ENCODE assay signal across 16 cellular contexts in the genomic region with DNA sequence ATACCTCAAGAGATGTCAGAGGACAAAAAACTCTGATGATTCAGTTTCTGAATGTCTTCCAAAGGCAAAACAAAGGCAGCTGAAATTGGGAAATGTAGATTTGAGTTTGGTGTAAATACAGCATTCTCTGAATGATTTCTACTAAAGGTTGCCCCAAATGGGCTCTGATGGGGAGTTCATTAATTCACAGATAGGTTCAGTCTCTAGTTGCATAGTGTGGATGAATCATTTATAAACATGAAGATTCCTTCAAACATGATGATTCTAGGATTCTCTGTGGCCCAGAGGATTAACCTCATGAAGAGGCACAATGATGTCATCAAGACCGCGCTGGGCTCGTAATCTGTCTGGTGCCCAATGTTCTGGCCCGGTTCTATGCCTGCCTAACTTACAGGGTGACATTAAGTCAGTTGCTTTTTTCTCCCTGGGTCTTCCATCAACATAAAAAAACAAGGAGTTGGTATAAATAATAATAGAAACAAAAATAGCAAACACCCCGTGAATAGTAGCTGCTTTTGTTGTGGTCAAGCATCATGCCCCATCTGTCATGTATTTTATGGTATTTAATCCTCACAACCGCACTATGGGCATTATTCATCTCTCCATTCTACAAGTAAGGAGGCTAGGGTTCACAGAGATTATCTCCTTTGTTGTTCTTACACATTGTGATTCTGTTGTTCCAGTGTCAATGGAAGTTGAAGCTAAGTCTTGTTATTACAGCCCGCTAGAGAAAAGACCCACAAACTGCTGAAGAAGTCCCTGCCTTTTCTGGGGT.
DNase-seq lines count a peak whose midpoint lies in the region; ATAC-seq and TF ChIP-seq lines count a peak whose summit lies in the region.
"Had no signal": no experiment of that assay in that cellular context is flagged by ENCODE, and none has a peak within 500 bp of the region (broad histone marks: within the 10 kb centered on the region; RNA-seq: fewer than 3 reads in every experiment).

No MANE protein-coding gene starts in this region.

- CTCF ChIA-PET in T-cell (lab: Charles Lee), result no interaction called here

- H3K4me1 Mint-ChIP-seq in T-cell, result no peaks in the 10 kb centered on the region

- H3K79me2 ChIP-seq in ACC112 (ENCODE audit: control insufficient read depth, insufficient read depth, low read length, unreplicated experiment), result no peaks in the 10 kb centered on the region

- no peak overlapping the region for H2AFZ ChIP-seq in ACC112 (ENCODE audit: low read length, unreplicated experiment)

- H3K27me3 ChIP-seq in ACC112 (ENCODE audit: insufficient read depth, low read length) (no peaks in the 10 kb centered on the region), adipocyte (replicated peaks; ENCODE audit: control insufficient read depth, insufficient read depth, low read length) (no peaks in the 10 kb centered on the region), gastroesophageal sphincter (no peaks in the 10 kb centered on the region)
- H3K27me3 ChIP-seq: tibial nerve had no signal

- H3K4me3 ChIP-seq in ACC112 (ENCODE audit: low read depth, low read length) (no peak overlapping the region), adipocyte (ENCODE audit: low read length) (no peak overlapping the region), gastroesophageal sphincter (no peak overlapping the region)
- H3K4me3 ChIP-seq: tibial nerve had no signal

- no peaks in the 10 kb centered on the region for H3K36me3 ChIP-seq in ACC112 (ENCODE audit: insufficient read depth, low read length)
- H3K36me3 ChIP-seq in adipocyte (ENCODE audit: control insufficient read depth, insufficient read depth, low read length, severe bottlenecking), result no peaks in the 10 kb centered on the region
- H3K36me3 ChIP-seq in gastroesophageal sphincter, result no peaks in the 10 kb centered on the region
- H3K36me3 ChIP-seq: tibial nerve had no signal

- 88 to 93% methylated on average over 5 to 6 of the region's 7 CpGs for WGBS in gastroesophageal sphincter (ENCODE audit: low coverage in 1 of 2), 2 donors

- H3K9ac ChIP-seq in adipocyte (ENCODE audit: low read length), result peak overlapping the region; percentile 39

- H3K4me1 ChIP-seq in ACC112 (ENCODE audit: control insufficient read depth, insufficient read depth, low read length, unreplicated experiment) (peaks cover 57% of the 10 kb centered on the region), adipocyte (ENCODE audit: control insufficient read depth, insufficient read depth, low read length) (peaks cover 51% of the 10 kb centered on the region), gastroesophageal sphincter (peaks cover under 1 to 42% (median 8%) of the 10 kb centered on the region in 3 donors)

- H3K9me3 ChIP-seq in adipocyte (ENCODE audit: control insufficient read depth, low read length) (no peaks in the 10 kb centered on the region), gastroesophageal sphincter (no peaks in the 10 kb centered on the region)
- H3K9me3 ChIP-seq: tibial nerve had no signal

- H3K9me3 Mint-ChIP-seq in T-cell, result peaks cover 0 to 6% (median 0%) of the 10 kb centered on the region in 3 donors

- H3K4me3 Mint-ChIP-seq in T-cell, result no peak overlapping the region

- H3K27ac ChIP-seq in ACC112 (ENCODE audit: low read depth, low read length), result peak overlapping the region; percentile 96
- no peak overlapping the region for H3K27ac ChIP-seq in gastroesophageal sphincter
- H3K27ac ChIP-seq: tibial nerve had no signal

- no peak for TF ChIP-seq EP300 in gastroesophageal sphincter (IDR thresholded peaks at IDR 0.05)

- no peak for TF ChIP-seq POLR2A in gastroesophageal sphincter (IDR thresholded peaks at IDR 0.05)

- no peaks in the 10 kb centered on the region for H3K36me3 Mint-ChIP-seq in T-cell

- peaks cover 0 to 5% of the 10 kb centered on the region in 2 donors for H3K27me3 Mint-ChIP-seq in T-cell

- DNase-seq in HCEC 1CT (peak; percentile 98), adipocyte (ENCODE audit: low read depth) (peak; percentile 85), OCI-M2 (lab: John Stamatoyannopoulos, UW; ENCODE audit: unreplicated experiment) (no peak), NCI-H2196 (lab: John Stamatoyannopoulos, UW; ENCODE audit: unreplicated experiment) (no peak), T-cell (no peak)
- DNase-seq: activated naive CD4-positive, alpha-beta T cell treated with Interleukin-2 at 50 U/mL for 16 hours; cortex of kidney; DMS153; NCI-H1436 treated with DMSO at 0.1 percent for 48 hours; NCI-H526 treated with DMSO at 0.1 percent for 48 hours; stimulated activated CD4-positive, alpha-beta T cell treated with anti-CD3 and anti-CD28 coated beads, Interleukin-1b, Interleukin-23, amount 100 ng/mL, for 48 hours had no signal

- ATAC-seq in gastroesophageal sphincter (peak; percentile 35), GM18858 (IDR thresholded peaks at IDR 0.05; ENCODE audit: unreplicated experiment) (no peak), T-cell (replicated peaks in 1 of 4) (no peak)

- TF ChIP-seq CTCF in gastroesophageal sphincter (IDR thresholded peaks at IDR 0.05), result no peak

- H3K27ac Mint-ChIP-seq in T-cell, result no peak overlapping the region
- H3K27ac Mint-ChIP-seq: progenitor cell of endocrine pancreas had no signal

- POLR2A ChIA-PET in T-cell (lab: Charles Lee), result no interaction called here

Comparison
In these comparisons a context has a peak if more than half of its experiments do, and no peak if none do; other contexts are left out.
1. DNase-seq: peak in HCEC 1CT (single experiment) and adipocyte (single experiment); none in OCI-M2 (single experiment), NCI-H2196 (single experiment) and T-cell (0 of 34).